Comparison of ENCODE assay signal across 20 cellular contexts in the genomic region with DNA sequence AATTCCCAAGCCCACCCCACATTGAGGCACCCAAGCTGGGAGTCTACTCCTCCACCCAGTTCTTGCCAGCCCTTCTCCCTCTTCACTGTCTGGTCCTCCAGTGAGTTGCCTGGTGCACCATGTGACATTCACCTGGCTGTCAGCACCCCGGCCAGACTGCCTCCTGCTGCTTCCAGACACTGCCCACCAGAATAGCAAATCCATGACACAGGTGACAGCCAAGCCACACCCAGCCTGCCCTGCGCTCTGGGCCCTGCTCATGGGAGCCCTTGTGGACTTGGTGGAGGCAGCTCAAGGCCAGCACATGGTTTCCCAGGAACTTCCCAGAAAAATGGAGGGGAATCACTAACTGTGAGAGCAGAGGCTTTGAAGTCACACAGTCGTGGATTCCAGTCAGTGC.
DNase-seq lines count a peak whose midpoint lies in the region; ATAC-seq and TF ChIP-seq lines count a peak whose summit lies in the region.
"Had no signal": no experiment of that assay in that cellular context is flagged by ENCODE, and none has a peak within 500 bp of the region (broad histone marks: within the 10 kb centered on the region; RNA-seq: fewer than 3 reads in every experiment).

No MANE protein-coding gene starts in this region.

- WGBS in thyroid gland, 2 donors = 85% methylated on average over 3 of the region's 3 CpGs
- 100% methylated on average over 2 of the region's 3 CpGs for whole genome bisulfite sequencing in esophagus muscularis mucosa

- TF ChIP-seq POLR2A in thyroid gland (IDR thresholded peaks at IDR 0.05) (no peak), esophagus muscularis mucosa (IDR thresholded peaks at IDR 0.05; ENCODE audit: low read depth) (no peak)

- DNase-seq in EH (ENCODE audit: low read depth) = peak; percentile 10
- peak; percentile 42 for DNase-seq in NCI-H146 treated with DMSO at 0.1 percent for 48 hours (lab: John Stamatoyannopoulos, UW; ENCODE audit: unreplicated experiment)
- DNase-seq in kidney tubule cell (ENCODE audit: low spot score) = peak; percentile 25
- peak; percentile 15 to 35 for DNase-seq in thyroid gland
- DNase-seq in activated CD4-positive, alpha-beta T cell treated with anti-CD3 and anti-CD28 coated beads, Interleukin-2, amount 10 ng/mL, durations not matched to agents 24 days and 14 days = no peak
- no peak for DNase-seq in lower lobe of right lung
- no peak for DNase-seq in esophagus muscularis mucosa (ENCODE audit: extremely low spot score)
- DNase-seq: DMS153, GF-D8, H9, NCI-H1105, NCI-H187, NCI-H2107, NCI-H510A, NCI-H774, SJCRH30, SW 1271 had no signal

- H3K9me3 ChIP-seq in thyroid gland (no peaks in the 10 kb centered on the region), lower lobe of right lung (no peaks in the 10 kb centered on the region), esophagus muscularis mucosa (no peaks in the 10 kb centered on the region)
- H3K9me3 ChIP-seq: SJCRH30 had no signal

- TF ChIP-seq CTCF in thyroid gland (IDR thresholded peaks at IDR 0.05) = no peak
- no peak for TF ChIP-seq CTCF in lower lobe of right lung (IDR thresholded peaks at IDR 0.05)
- TF ChIP-seq CTCF in esophagus muscularis mucosa (IDR thresholded peaks at IDR 0.05) = no peak

- H3K36me3 ChIP-seq in thyroid gland (no peaks in the 10 kb centered on the region), lower lobe of right lung (no peaks in the 10 kb centered on the region), esophagus muscularis mucosa (peaks cover 0 to 20% (median 5%) of the 10 kb centered on the region in 4 donors)
- H3K36me3 ChIP-seq: SJCRH30 had no signal

- no peaks in the 10 kb centered on the region for H3K27me3 Mint-ChIP-seq in activated CD4-positive, alpha-beta T cell treated with anti-CD3 and anti-CD28 coated beads, Interleukin-2, amount 10 ng/mL, durations not matched to agents 24 days and 14 days

- H3K4me3 Mint-ChIP-seq in activated CD4-positive, alpha-beta T cell treated with anti-CD3 and anti-CD28 coated beads, Interleukin-2, amount 10 ng/mL, durations not matched to agents 24 days and 14 days = no peak overlapping the region
- H3K4me3 Mint-ChIP-seq: CD14-positive monocyte, H9 had no signal

- H3K4me3 ChIP-seq in thyroid gland (replicated peaks in 1 of 3) = no peak overlapping the region
- H3K4me3 ChIP-seq in lower lobe of right lung = no peak overlapping the region
- H3K4me3 ChIP-seq in esophagus muscularis mucosa = no peak overlapping the region
- H3K4me3 ChIP-seq: GM12878, K562, SJCRH30 had no signal

- no peak for ATAC-seq in lower lobe of right lung
- ATAC-seq: GM12878, K562 had no signal

- H3K27me3 ChIP-seq in thyroid gland (no peaks in the 10 kb centered on the region), lower lobe of right lung (ENCODE audit: low read depth) (no peaks in the 10 kb centered on the region), esophagus muscularis mucosa (no peaks in the 10 kb centered on the region)
- H3K27me3 ChIP-seq: SJCRH30 had no signal

- H3K4me1 ChIP-seq in thyroid gland (peaks cover 33 to 46% of the 10 kb centered on the region in 2 donors), lower lobe of right lung (peaks cover 22% of the 10 kb centered on the region), esophagus muscularis mucosa (peaks cover 8 to 73% (median 44%) of the 10 kb centered on the region in 4 donors)

- no peak overlapping the region for H3K27ac Mint-ChIP-seq in activated CD4-positive, alpha-beta T cell treated with anti-CD3 and anti-CD28 coated beads, Interleukin-2, amount 10 ng/mL, durations not matched to agents 24 days and 14 days
- H3K27ac Mint-ChIP-seq: CD14-positive monocyte had no signal

- intact Hi-C loops in thyroid gland (cut with DNase I) (no loop called here), lower lobe of right lung (cut with DNase I) (no loop called here), esophagus muscularis mucosa (cut with DNase I) (no loop called here)
- intact Hi-C loops in activated CD4-positive, alpha-beta T cell treated with anti-CD3 and anti-CD28 coated beads, Interleukin-2, amount 10 ng/mL, durations not matched to agents 24 days and 14 days (cut with micrococcal nuclease) = no loop called here

- peaks cover 5% of the 10 kb centered on the region for H3K4me1 Mint-ChIP-seq in activated CD4-positive, alpha-beta T cell treated with anti-CD3 and anti-CD28 coated beads, Interleukin-2, amount 10 ng/mL, durations not matched to agents 24 days and 14 days
- H3K4me1 Mint-ChIP-seq: CD14-positive monocyte had no signal

- no peaks in the 10 kb centered on the region for H3K9me3 Mint-ChIP-seq in activated CD4-positive, alpha-beta T cell treated with anti-CD3 and anti-CD28 coated beads, Interleukin-2, amount 10 ng/mL, durations not matched to agents 24 days and 14 days
- H3K9me3 Mint-ChIP-seq: H9 had no signal

- H3K27ac ChIP-seq in thyroid gland (no peak overlapping the region), lower lobe of right lung (no peak overlapping the region), esophagus muscularis mucosa (replicated peaks in 1 of 4) (peak overlapping the region in 1 of 4 donors; percentile 68)
- H3K27ac ChIP-seq: SJCRH30 had no signal

- H3K36me3 Mint-ChIP-seq in activated CD4-positive, alpha-beta T cell treated with anti-CD3 and anti-CD28 coated beads, Interleukin-2, amount 10 ng/mL, durations not matched to agents 24 days and 14 days (ENCODE audit: low read depth) = no peaks in the 10 kb centered on the region
- H3K36me3 Mint-ChIP-seq: CD14-positive monocyte had no signal

- no peak for TF ChIP-seq EP300 in esophagus muscularis mucosa (IDR thresholded peaks at IDR 0.05)

Comparison
In these comparisons a context has a peak if more than half of its experiments do, and no peak if none do; other contexts are left out.
1. DNase-seq: peak in EH (single experiment), NCI-H146 treated with DMSO at 0.1 percent for 48 hours (single experiment), kidney tubule cell (single experiment) and thyroid gland (2 of 2); none in activated CD4-positive, alpha-beta T cell treated with anti-CD3 and anti-CD28 coated beads, Interleukin-2, amount 10 ng/mL, durations not matched to agents 24 days and 14 days (single experiment), lower lobe of right lung (single experiment) and esophagus muscularis mucosa (single experiment).